1 cellular context compared by ENCODE assay signal in the genomic region with DNA sequence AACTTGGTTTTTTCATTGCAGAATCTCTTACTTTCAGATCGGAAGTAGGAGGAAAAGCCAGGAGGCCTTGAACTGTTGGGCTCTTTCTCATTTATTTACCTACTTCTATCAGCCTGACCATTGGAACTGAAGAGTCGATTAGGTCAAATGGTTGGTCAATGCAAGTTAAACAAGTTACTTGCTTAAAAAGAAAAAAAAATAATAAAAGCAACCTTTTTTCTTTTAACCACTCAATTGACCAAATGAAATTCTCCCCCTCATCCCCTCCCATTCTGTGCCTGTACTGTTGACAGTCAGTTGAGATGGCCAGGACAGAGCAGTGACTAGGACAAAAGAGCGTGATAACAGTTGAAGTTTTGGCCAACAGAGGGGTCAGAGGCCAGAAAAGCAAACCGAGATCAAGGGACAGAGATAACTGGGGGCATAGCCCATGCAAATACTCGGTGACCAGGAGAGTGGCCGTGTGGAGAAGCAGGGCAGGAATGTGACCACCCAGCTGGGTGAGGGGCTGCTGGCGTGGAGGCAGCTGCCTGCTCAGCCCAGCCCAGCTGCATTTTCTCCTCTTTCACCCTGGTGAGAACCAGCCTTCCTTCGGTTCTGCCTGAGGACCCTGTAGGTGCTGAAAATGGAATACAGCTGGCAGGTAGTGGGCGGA.
TF ChIP-seq lines count a peak whose summit lies in the region.

No MANE protein-coding gene starts in this region.

TF ChIP-seq in HepG2, 621 proteins besides CTCF, POLR2A, EP300 and RAD21 (continued from another document and continues in another):
- TF ChIP-seq, protein P1, sequence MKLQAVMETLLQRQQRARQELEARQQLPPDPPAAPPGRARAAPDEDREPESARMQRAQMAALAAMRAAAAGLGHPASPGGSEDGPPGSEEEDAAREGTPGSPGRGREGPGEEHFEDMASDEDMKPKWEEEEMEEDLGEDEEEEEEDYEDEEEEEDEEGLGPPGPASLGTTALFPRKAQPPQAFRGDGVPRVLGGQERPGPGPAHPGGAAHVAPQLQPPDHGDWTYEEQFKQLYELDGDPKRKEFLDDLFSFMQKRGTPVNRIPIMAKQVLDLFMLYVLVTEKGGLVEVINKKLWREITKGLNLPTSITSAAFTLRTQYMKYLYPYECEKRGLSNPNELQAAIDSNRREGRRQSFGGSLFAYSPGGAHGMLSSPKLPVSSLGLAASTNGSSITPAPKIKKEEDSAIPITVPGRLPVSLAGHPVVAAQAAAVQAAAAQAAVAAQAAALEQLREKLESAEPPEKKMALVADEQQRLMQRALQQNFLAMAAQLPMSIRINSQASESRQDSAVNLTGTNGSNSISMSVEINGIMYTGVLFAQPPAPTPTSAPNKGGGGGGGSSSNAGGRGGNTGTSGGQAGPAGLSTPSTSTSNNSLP (IDR thresholded peaks at IDR 0.05; ENCODE audit: low read depth, low read length) = peak; percentile 53; the same call in 1 of the 2 replicates
- peak; percentile 79; the same call in 1 of the 2 replicates for TF ChIP-seq FOXK1 (CRISPR knock-in tag; IDR thresholded peaks at IDR 0.05; ENCODE audit: borderline replicate concordance, low read depth)
- TF ChIP-seq ZNF616 (CRISPR knock-in tag; IDR thresholded peaks at IDR 0.05; ENCODE audit: low read depth) = no peak
- 0 out of 2 replicates have a peak, but pooled peaks have one; percentile 11 for TF ChIP-seq SNAPC2 (CRISPR knock-in tag; IDR thresholded peaks at IDR 0.05)
- TF ChIP-seq, protein P2, sequence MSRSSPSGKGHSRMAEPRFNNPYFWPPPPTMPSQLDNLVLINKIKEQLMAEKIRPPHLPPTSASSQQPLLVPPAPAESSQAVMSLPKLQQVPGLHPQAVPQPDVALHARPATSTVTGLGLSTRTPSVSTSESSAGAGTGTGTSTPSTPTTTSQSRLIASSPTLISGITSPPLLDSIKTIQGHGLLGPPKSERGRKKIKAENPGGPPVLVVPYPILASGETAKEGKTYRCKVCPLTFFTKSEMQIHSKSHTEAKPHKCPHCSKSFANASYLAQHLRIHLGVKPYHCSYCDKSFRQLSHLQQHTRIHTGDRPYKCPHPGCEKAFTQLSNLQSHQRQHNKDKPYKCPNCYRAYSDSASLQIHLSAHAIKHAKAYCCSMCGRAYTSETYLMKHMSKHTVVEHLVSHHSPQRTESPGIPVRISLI (CRISPR knock-in tag; IDR thresholded peaks at IDR 0.05; ENCODE audit: borderline replicate concordance) = peak; percentile 96
- TF ChIP-seq, protein P3, sequence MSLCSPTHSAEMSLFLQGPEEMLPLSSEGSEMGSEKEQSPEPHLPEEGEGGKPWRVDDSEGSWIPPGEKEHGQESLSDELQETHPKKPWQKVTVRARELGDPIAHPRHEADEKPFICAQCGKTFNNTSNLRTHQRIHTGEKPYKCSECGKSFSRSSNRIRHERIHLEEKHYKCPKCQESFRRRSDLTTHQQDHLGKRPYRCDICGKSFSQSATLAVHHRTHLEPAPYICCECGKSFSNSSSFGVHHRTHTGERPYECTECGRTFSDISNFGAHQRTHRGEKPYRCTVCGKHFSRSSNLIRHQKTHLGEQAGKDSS (CRISPR knock-in tag; IDR thresholded peaks at IDR 0.05; ENCODE audit: borderline replicate concordance, low read depth) = peak; percentile 63; the same call in 1 of the 2 replicates
- TF ChIP-seq HNF4G (IDR thresholded peaks at IDR 0.05; ENCODE audit: borderline replicate concordance, low read depth, low read length) = peak; percentile 88
- peak; percentile 90 for TF ChIP-seq HNF4G (CRISPR knock-in tag; IDR thresholded peaks at IDR 0.05; ENCODE audit: borderline replicate concordance, low read depth)
- no peak for TF ChIP-seq ZKSCAN1 (IDR thresholded peaks at IDR 0.05; ENCODE audit: low read length)
- TF ChIP-seq ARNT2 (CRISPR knock-in tag; IDR thresholded peaks at IDR 0.05; ENCODE audit: low read depth) = no peak
- TF ChIP-seq, protein P4, sequence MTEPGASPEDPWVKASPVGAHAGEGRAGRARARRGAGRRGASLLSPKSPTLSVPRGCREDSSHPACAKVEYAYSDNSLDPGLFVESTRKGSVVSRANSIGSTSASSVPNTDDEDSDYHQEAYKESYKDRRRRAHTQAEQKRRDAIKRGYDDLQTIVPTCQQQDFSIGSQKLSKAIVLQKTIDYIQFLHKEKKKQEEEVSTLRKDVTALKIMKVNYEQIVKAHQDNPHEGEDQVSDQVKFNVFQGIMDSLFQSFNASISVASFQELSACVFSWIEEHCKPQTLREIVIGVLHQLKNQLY (CRISPR knock-in tag; IDR thresholded peaks at IDR 0.05) = peak; percentile 72; the same call in 1 of the 2 replicates
- TF ChIP-seq SOX6 (IDR thresholded peaks at IDR 0.05) = no peak
- TF ChIP-seq SOX6 (CRISPR knock-in tag; IDR thresholded peaks at IDR 0.05) = peak; percentile 98
- TF ChIP-seq, protein P5, sequence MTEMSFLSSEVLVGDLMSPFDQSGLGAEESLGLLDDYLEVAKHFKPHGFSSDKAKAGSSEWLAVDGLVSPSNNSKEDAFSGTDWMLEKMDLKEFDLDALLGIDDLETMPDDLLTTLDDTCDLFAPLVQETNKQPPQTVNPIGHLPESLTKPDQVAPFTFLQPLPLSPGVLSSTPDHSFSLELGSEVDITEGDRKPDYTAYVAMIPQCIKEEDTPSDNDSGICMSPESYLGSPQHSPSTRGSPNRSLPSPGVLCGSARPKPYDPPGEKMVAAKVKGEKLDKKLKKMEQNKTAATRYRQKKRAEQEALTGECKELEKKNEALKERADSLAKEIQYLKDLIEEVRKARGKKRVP (CRISPR knock-in tag; IDR thresholded peaks at IDR 0.05) = peak in 1 of 2 experiments; percentile 61; a peak in 1 of 4 replicates
- no peak for TF ChIP-seq ZNF136 (CRISPR knock-in tag; IDR thresholded peaks at IDR 0.05; ENCODE audit: low read depth)
- no peak for TF ChIP-seq GABPA (IDR thresholded peaks at IDR 0.05; ENCODE audit: low read depth, low read length)
- TF ChIP-seq GABPA (CRISPR knock-in tag; IDR thresholded peaks at IDR 0.05; ENCODE audit: low read depth) = 0 out of 2 replicates have a peak, but pooled peaks have one; percentile 0
- TF ChIP-seq ZNF761 (CRISPR knock-in tag; conservative IDR thresholded peaks at IDR 0.05) = 0 out of 2 replicates have a peak, but pooled peaks have one; percentile 33
- no peak for TF ChIP-seq PRPF4 (IDR thresholded peaks at IDR 0.05; ENCODE audit: low read depth, low read length, poor library complexity, severe bottlenecking)
- peak; percentile 70 for TF ChIP-seq GATAD1 (CRISPR knock-in tag; IDR thresholded peaks at IDR 0.05)
- peak; percentile 84 for TF ChIP-seq TAF1 (CRISPR knock-in tag; IDR thresholded peaks at IDR 0.05)
- TF ChIP-seq ZNF343 (CRISPR knock-in tag; IDR thresholded peaks at IDR 0.05) = 0 out of 2 replicates have a peak, but pooled peaks have one; percentile 15
- TF ChIP-seq ZFP37 (CRISPR knock-in tag; IDR thresholded peaks at IDR 0.05; ENCODE audit: borderline replicate concordance) = 0 out of 2 replicates have a peak, but pooled peaks have one; percentile 33
- peak; percentile 94 for TF ChIP-seq ARNTL (CRISPR knock-in tag; IDR thresholded peaks at IDR 0.05)
- TF ChIP-seq, protein P6, sequence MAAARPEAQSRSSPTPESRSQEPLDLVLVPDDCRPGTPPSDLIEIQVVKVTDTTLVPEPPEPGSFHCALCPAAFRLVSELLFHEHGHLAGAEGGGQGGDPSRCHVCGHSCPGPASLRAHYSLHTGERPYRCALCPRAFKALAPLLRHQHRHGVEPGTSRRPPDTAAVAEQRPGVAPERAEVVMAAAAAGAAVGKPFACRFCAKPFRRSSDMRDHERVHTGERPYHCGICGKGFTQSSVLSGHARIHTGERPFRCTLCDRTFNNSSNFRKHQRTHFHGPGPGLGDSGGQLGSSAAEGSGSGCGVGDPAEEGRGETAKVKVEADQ (CRISPR knock-in tag; IDR thresholded peaks at IDR 0.05; ENCODE audit: borderline replicate concordance) = no peak
- 0 out of 2 replicates have a peak, but pooled peaks have one; percentile 11 for TF ChIP-seq FOXA1 (IDR thresholded peaks at IDR 0.05)
- peak; percentile 86 for TF ChIP-seq FOXA1 (CRISPR knock-in tag; IDR thresholded peaks at IDR 0.05)
- TF ChIP-seq JUNB (CRISPR knock-in tag; IDR thresholded peaks at IDR 0.05; ENCODE audit: borderline replicate concordance) = peak; percentile 77; the same call in 1 of the 2 replicates
- 0 out of 2 replicates have a peak, but pooled peaks have one; percentile 34 for TF ChIP-seq ZNF556 (CRISPR knock-in tag; IDR thresholded peaks at IDR 0.05; ENCODE audit: borderline replicate concordance)
- no peak for TF ChIP-seq ZNF383 (CRISPR knock-in tag; IDR thresholded peaks at IDR 0.05; ENCODE audit: borderline replicate concordance)
- peak; percentile 92 for TF ChIP-seq RARA (CRISPR knock-in tag; IDR thresholded peaks at IDR 0.05)
- no peak for TF ChIP-seq EZH2 (conservative IDR thresholded peaks at IDR 0.05; ENCODE audit: low read depth, low read length)
- TF ChIP-seq HOXA9 (CRISPR knock-in tag; IDR thresholded peaks at IDR 0.05; ENCODE audit: borderline replicate concordance) = no peak
- TF ChIP-seq ZNF790 (CRISPR knock-in tag; IDR thresholded peaks at IDR 0.05; ENCODE audit: borderline replicate concordance) = no peak
- TF ChIP-seq NFATC3 (CRISPR knock-in tag; IDR thresholded peaks at IDR 0.05) = no peak
- peak; percentile 57; the same call in 1 of the 2 replicates for TF ChIP-seq ZBTB38 (CRISPR knock-in tag; IDR thresholded peaks at IDR 0.05)
- peak; percentile 66 for TF ChIP-seq YY1 (IDR thresholded peaks at IDR 0.05; ENCODE audit: insufficient read depth, insufficient replicate concordance, low read depth, low read length)
- peak; percentile 36 for TF ChIP-seq STAG1 (CRISPR knock-in tag; IDR thresholded peaks at IDR 0.05)
- peak; percentile 94 for TF ChIP-seq HDAC2 (CRISPR knock-in tag; IDR thresholded peaks at IDR 0.05)
- peak; percentile 97 for TF ChIP-seq GATA4 (IDR thresholded peaks at IDR 0.05; ENCODE audit: borderline replicate concordance, low read depth)
- TF ChIP-seq, protein P7, sequence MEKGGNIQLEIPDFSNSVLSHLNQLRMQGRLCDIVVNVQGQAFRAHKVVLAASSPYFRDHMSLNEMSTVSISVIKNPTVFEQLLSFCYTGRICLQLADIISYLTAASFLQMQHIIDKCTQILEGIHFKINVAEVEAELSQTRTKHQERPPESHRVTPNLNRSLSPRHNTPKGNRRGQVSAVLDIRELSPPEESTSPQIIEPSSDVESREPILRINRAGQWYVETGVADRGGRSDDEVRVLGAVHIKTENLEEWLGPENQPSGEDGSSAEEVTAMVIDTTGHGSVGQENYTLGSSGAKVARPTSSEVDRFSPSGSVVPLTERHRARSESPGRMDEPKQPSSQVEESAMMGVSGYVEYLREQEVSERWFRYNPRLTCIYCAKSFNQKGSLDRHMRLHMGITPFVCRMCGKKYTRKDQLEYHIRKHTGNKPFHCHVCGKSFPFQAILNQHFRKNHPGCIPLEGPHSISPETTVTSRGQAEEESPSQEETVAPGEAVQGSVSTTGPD (CRISPR knock-in tag; IDR thresholded peaks at IDR 0.05) = peak; percentile 87
- TF ChIP-seq ZMYM4 (CRISPR knock-in tag; IDR thresholded peaks at IDR 0.05) = 0 out of 2 replicates have a peak, but pooled peaks have one; percentile 4
- no peak for TF ChIP-seq HNRNPK (IDR thresholded peaks at IDR 0.05; ENCODE audit: low read depth, low read length, poor library complexity, severe bottlenecking)
- no peak for TF ChIP-seq ZNF34 (CRISPR knock-in tag; IDR thresholded peaks at IDR 0.05; ENCODE audit: borderline replicate concordance)
- TF ChIP-seq ZNF747 (CRISPR knock-in tag; IDR thresholded peaks at IDR 0.05; ENCODE audit: borderline replicate concordance) = peak; percentile 20; the same call in 1 of the 2 replicates
- TF ChIP-seq, protein P8, sequence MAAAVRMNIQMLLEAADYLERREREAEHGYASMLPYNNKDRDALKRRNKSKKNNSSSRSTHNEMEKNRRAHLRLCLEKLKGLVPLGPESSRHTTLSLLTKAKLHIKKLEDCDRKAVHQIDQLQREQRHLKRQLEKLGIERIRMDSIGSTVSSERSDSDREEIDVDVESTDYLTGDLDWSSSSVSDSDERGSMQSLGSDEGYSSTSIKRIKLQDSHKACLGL (CRISPR knock-in tag; IDR thresholded peaks at IDR 0.05) = no peak
- TF ChIP-seq, protein P9, sequence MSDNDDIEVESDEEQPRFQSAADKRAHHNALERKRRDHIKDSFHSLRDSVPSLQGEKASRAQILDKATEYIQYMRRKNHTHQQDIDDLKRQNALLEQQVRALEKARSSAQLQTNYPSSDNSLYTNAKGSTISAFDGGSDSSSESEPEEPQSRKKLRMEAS (IDR thresholded peaks at IDR 0.05) = peak; percentile 80
- TF ChIP-seq, protein P10, sequence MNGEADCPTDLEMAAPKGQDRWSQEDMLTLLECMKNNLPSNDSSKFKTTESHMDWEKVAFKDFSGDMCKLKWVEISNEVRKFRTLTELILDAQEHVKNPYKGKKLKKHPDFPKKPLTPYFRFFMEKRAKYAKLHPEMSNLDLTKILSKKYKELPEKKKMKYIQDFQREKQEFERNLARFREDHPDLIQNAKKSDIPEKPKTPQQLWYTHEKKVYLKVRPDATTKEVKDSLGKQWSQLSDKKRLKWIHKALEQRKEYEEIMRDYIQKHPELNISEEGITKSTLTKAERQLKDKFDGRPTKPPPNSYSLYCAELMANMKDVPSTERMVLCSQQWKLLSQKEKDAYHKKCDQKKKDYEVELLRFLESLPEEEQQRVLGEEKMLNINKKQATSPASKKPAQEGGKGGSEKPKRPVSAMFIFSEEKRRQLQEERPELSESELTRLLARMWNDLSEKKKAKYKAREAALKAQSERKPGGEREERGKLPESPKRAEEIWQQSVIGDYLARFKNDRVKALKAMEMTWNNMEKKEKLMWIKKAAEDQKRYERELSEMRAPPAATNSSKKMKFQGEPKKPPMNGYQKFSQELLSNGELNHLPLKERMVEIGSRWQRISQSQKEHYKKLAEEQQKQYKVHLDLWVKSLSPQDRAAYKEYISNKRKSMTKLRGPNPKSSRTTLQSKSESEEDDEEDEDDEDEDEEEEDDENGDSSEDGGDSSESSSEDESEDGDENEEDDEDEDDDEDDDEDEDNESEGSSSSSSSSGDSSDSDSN (CRISPR knock-in tag; IDR thresholded peaks at IDR 0.05) = peak; percentile 75
- peak; percentile 65 for TF ChIP-seq BHLHE40 (IDR thresholded peaks at IDR 0.05; ENCODE audit: low read length)
- peak; percentile 94 for TF ChIP-seq MTA1 (CRISPR knock-in tag; IDR thresholded peaks at IDR 0.05; ENCODE audit: borderline replicate concordance)
- TF ChIP-seq ZNF484 (CRISPR knock-in tag; IDR thresholded peaks at IDR 0.05; ENCODE audit: borderline replicate concordance, low read depth) = no peak
- TF ChIP-seq POLR2AphosphoS5 (IDR thresholded peaks at IDR 0.05; ENCODE audit: low read depth, low read length) = peak; percentile 93
- TF ChIP-seq, protein P11, sequence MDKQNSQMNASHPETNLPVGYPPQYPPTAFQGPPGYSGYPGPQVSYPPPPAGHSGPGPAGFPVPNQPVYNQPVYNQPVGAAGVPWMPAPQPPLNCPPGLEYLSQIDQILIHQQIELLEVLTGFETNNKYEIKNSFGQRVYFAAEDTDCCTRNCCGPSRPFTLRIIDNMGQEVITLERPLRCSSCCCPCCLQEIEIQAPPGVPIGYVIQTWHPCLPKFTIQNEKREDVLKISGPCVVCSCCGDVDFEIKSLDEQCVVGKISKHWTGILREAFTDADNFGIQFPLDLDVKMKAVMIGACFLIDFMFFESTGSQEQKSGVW (CRISPR knock-in tag; IDR thresholded peaks at IDR 0.05; ENCODE audit: borderline replicate concordance) = 0 out of 2 replicates have a peak, but pooled peaks have one; percentile 36
- no peak for TF ChIP-seq SMAD9 (CRISPR knock-in tag; IDR thresholded peaks at IDR 0.05)
- TF ChIP-seq TBX3 (IDR thresholded peaks at IDR 0.05; ENCODE audit: borderline replicate concordance) = peak; percentile 76; the same call in 1 of the 2 replicates
- peak; percentile 89 for TF ChIP-seq KLF12 (CRISPR knock-in tag; IDR thresholded peaks at IDR 0.05; ENCODE audit: borderline replicate concordance)
- TF ChIP-seq SIN3B (IDR thresholded peaks at IDR 0.05; ENCODE audit: low read length) = 0 out of 2 replicates have a peak, but pooled peaks have one; percentile 36
- TF ChIP-seq ZBTB7A (CRISPR knock-in tag; IDR thresholded peaks at IDR 0.05) = peak; percentile 97
- peak; percentile 80; the same call in 1 of the 2 replicates for TF ChIP-seq SMAD3 (CRISPR knock-in tag; IDR thresholded peaks at IDR 0.05)
